ENCODE assay signal across 17 cellular contexts in genomic region chr5:1547655-1548054, GRCh38. TPM values are rescaled to one million over a fixed set of nuclear protein-coding genes. Genes with fewer than 3 reads are reported as not detected.
DNase-seq lines count a peak whose midpoint lies in the region; ATAC-seq, FAIRE-seq and TF ChIP-seq lines count a peak whose summit lies in the region.
"Had no signal": no experiment of that assay in that cellular context is flagged by ENCODE, and none has a peak within 500 bp of the region (broad histone marks: within the 10 kb centered on the region; RNA-seq: fewer than 3 reads in every experiment).

No MANE protein-coding gene starts in this region.

- peaks cover 0 to 8% of the 10 kb centered on the region in 2 experiments; a peak in 2 of 5 replicates for H3K4me1 ChIP-seq in K562 (replicated peaks in 1 of 2; ENCODE audit: control insufficient read depth in 2 of 2, insufficient read depth in 2 of 2, low read length in 2 of 2)
- peaks cover 0 to 14% (median 0%) of the 10 kb centered on the region in 6 donors for H3K4me1 ChIP-seq in spleen
- H3K4me1 ChIP-seq: Caco-2 had no signal

- H3K9ac ChIP-seq in K562 (ENCODE audit: insufficient read depth in 1 of 2, low read depth in 2 of 2, low read length in 2 of 2): no peak overlapping the region
- H3K9ac ChIP-seq: GM23248 had no signal

- intact Hi-C loops in K562 (cut with micrococcal nuclease) (no loop called here), spleen (cut with DNase I; ENCODE audit: low total_unique reads) (no loop called here)

- no peaks in the 10 kb centered on the region for H3K36me3 Mint-ChIP-seq in endothelial cell (ENCODE audit: low read depth, unreplicated experiment)
- H3K36me3 Mint-ChIP-seq: CD14-positive monocyte; CD8-positive, alpha-beta memory T cell had no signal

- H3K4me3 ChIP-seq in K562 (no peak overlapping the region), spleen (no peak overlapping the region)
- H3K4me3 ChIP-seq: A549, GM23248 had no signal

- CTCF ChIA-PET in K562 (lab: Yijun Ruan, JAX; ENCODE audit: low intra/inter-chr PET ratio): no interaction called here

- peak; percentile 10 for DNase-seq in 8988T
- peak; percentile 2 for DNase-seq in D341Med (ENCODE audit: low spot score)
- DNase-seq in K562 (ENCODE audit: extremely low read depth in 1 of 4, low spot score in 3 of 4): peak in 1 of 4 experiments; percentile 4
- DNase-seq in spleen: peak; percentile 17
- no peak for DNase-seq in NCI-H446 (lab: John Stamatoyannopoulos, UW)
- DNase-seq in NCI-H1930 (lab: John Stamatoyannopoulos, UW): no peak
- no peak for DNase-seq in RPMI8226
- DNase-seq in endothelial cell (ENCODE audit: low spot score): no peak
- DNase-seq: Caco-2; CD8-positive, alpha-beta memory T cell; DMS53 had no signal

- H3K27me3 Mint-ChIP-seq in endothelial cell (ENCODE audit: unreplicated experiment): peaks cover 13% of the 10 kb centered on the region

- peak; percentile 29 for FAIRE-seq in K562 (lab: Jason Lieb, UNC)
- FAIRE-seq: A549, GM12891, H54 had no signal

- H3K9me1 ChIP-seq in K562 (ENCODE audit: control insufficient read depth, insufficient read depth, low read length): no peaks in the 10 kb centered on the region

- ATAC-seq in K562: no peak
- ATAC-seq: A549, HCT116 had no signal

- H2AFZ ChIP-seq in K562 (ENCODE audit: low read depth, low read length): no peak overlapping the region
- H2AFZ ChIP-seq: GM23248 had no signal

- peaks cover 18% of the 10 kb centered on the region for H4K20me1 ChIP-seq in K562 (replicated peaks; ENCODE audit: control insufficient read depth, insufficient read depth, low read length)

- H3K9me3 ChIP-seq in K562 (replicated peaks; ENCODE audit: control insufficient read depth, insufficient read depth, low read depth, low read length) (no peaks in the 10 kb centered on the region), spleen (no peaks in the 10 kb centered on the region)
- H3K9me3 ChIP-seq: A549, Caco-2 had no signal

- TF ChIP-seq EP300 in K562 (IDR thresholded peaks at IDR 0.05; ENCODE audit: low read length): no peak

- H3K27me3 ChIP-seq in K562 (ENCODE audit: control insufficient read depth in 2 of 2, insufficient read depth in 2 of 2, low read length in 2 of 2) (peaks cover 54 to 73% of the 10 kb centered on the region in 2 experiments), spleen (replicated peaks in 1 of 7) (peaks cover 0 to 3% (median 0%) of the 10 kb centered on the region in 7 donors)

- no peak for TF ChIP-seq POLR2A in K562 (conservative IDR thresholded peaks at IDR 0.05)
- TF ChIP-seq POLR2A in spleen (IDR thresholded peaks at IDR 0.05): no peak

- 3% methylated on average over 5 of the region's 6 CpGs for WGBS in K562 (ENCODE audit: insufficient coverage, low coverage, missing lambda C conversion rate)
- 94 to 98% (median 95%) methylated on average over 6 of the region's 6 CpGs for WGBS in spleen, 5 donors

- no peaks in the 10 kb centered on the region for H3K9me3 Mint-ChIP-seq in endothelial cell (ENCODE audit: unreplicated experiment)
- H3K9me3 Mint-ChIP-seq: CD8-positive, alpha-beta memory T cell had no signal

- TF ChIP-seq CTCF in K562 (IDR thresholded peaks at IDR 0.05 in 2 of 3, conservative IDR thresholded peaks at IDR 0.05 in 1 of 3; ENCODE audit: insufficient read depth in 2 of 3, low read depth in 1 of 3, low read length in 3 of 3): no peak
- no peak for TF ChIP-seq CTCF in spleen (IDR thresholded peaks at IDR 0.05 in 8 of 11, conservative IDR thresholded peaks at IDR 0.05 in 3 of 11)
- no peak for TF ChIP-seq CTCF in endothelial cell (IDR thresholded peaks at IDR 0.05; ENCODE audit: unreplicated experiment)

- H3K27ac Mint-ChIP-seq in endothelial cell (ENCODE audit: unreplicated experiment): no peak overlapping the region

- in situ Hi-C loops in K562 (cut with MboI): no loop called here

- POLR2A ChIA-PET in K562 (lab: Yijun Ruan, JAX): interaction anchor here (1.2 kb wide), 1 partner anchor 11 kb away, joined by 7 read pairs; no protein-coding TSS in a partner anchor

- no peak overlapping the region for H3K4me2 ChIP-seq in K562 (ENCODE audit: insufficient read depth, low read length)
- H3K4me2 ChIP-seq: A549 had no signal

- no peaks in the 10 kb centered on the region for H3K4me1 Mint-ChIP-seq in endothelial cell (ENCODE audit: unreplicated experiment)

- H3K27ac ChIP-seq in K562 (ENCODE audit: extremely low read depth, low read depth, low read length) (no peak overlapping the region), spleen (no peak overlapping the region)
- H3K27ac ChIP-seq: GM23248 had no signal

- no peak overlapping the region for H3K4me3 Mint-ChIP-seq in endothelial cell (ENCODE audit: unreplicated experiment)
- H3K4me3 Mint-ChIP-seq: CD8-positive, alpha-beta memory T cell had no signal

- no peaks in the 10 kb centered on the region for H3K79me2 ChIP-seq in K562 (ENCODE audit: control insufficient read depth, insufficient read depth, low read length)

- TF ChIP-seq RAD21 in K562 (CRISPR knock-in tag; conservative IDR thresholded peaks at IDR 0.05 in 1 of 2, IDR thresholded peaks at IDR 0.05 in 1 of 2): no peak

- H3K36me3 ChIP-seq in K562 (ENCODE audit: control insufficient read depth, insufficient read depth, low read length) (no peaks in the 10 kb centered on the region), spleen (no peaks in the 10 kb centered on the region)

- BruUV-seq in K562 (replicated peaks; lab: Mats Ljungman, UMichigan): no TSS peak

TF ChIP-seq in K562, 482 proteins besides CTCF, POLR2A, EP300 and RAD21 (continues in another document):
- TF ChIP-seq PHF20 (IDR thresholded peaks at IDR 0.05; ENCODE audit: partially characterized antibody): no peak
- TF ChIP-seq ID3 (CRISPR knock-in tag; IDR thresholded peaks at IDR 0.05): no peak
- no peak for TF ChIP-seq ID3 (tag; IDR thresholded peaks at IDR 0.05)
- TF ChIP-seq RCOR1 (IDR thresholded peaks at IDR 0.05; ENCODE audit: borderline replicate concordance in 1 of 2, low read depth in 2 of 2, low read length in 2 of 2): no peak
- TF ChIP-seq ZBTB8A (IDR thresholded peaks at IDR 0.05; ENCODE audit: partially characterized antibody): no peak
- TF ChIP-seq ZNF695 (CRISPR knock-in tag; IDR thresholded peaks at IDR 0.05): no peak
- TF ChIP-seq REST (CRISPR knock-in tag; IDR thresholded peaks at IDR 0.05; ENCODE audit: low read depth): no peak
- TF ChIP-seq CBX1 (IDR thresholded peaks at IDR 0.05; ENCODE audit: low read depth): no peak

RNA-seq across cellular contexts. Expression of gene LPCAT1, which starts 23.9 kb away (rescaled TPM):
- 26.9 and 48.0 TPM in 2 replicates for total RNA-seq in K562 (2011; cell fraction: chromatin; rRNA removed; ENCODE audit: low replicate concordance)
- 30.5 and 38.2 TPM in 2 replicates for total RNA-seq in K562 (2011; cell fraction: nucleolus; rRNA removed)
- 24.9 and 32.4 TPM in 2 replicates for total RNA-seq in K562 (2011; cell fraction: nucleoplasm; rRNA removed)
- 13.6 and 13.9 TPM in 2 replicates for total RNA-seq in K562 (2014; rRNA removed)
- 9.2 and 11.1 TPM in 2 replicates for total RNA-seq in K562 (2014; rRNA removed; fragmentation: Illumina TruSeq; extraction: Trizol)
- total RNA-seq in K562 (2015; rRNA removed; fragmentation: Illumina TruSeq; extraction: Trizol): 15.5 and 18.4 TPM in 2 replicates
- 18.4 and 20.8 TPM in 2 replicates for total RNA-seq in K562 (2021)
- polyA plus RNA-seq in K562 (2011; rRNA removed): 17.0 and 20.6 TPM in 2 replicates
- 14.5 and 16.7 TPM in 2 replicates for polyA plus RNA-seq in K562 (2011; cell fraction: cytosol; rRNA removed)
- 32.2 and 34.4 TPM in 2 replicates for polyA plus RNA-seq in K562 (2011; cell fraction: nucleus; rRNA removed)
- polyA plus RNA-seq in K562 (2012): 10.5 and 12.5 TPM in 2 replicates
- 15.2 TPM in 2 replicates for polyA plus RNA-seq in K562 (2014; fragmentation: Illumina TruSeq; extraction: Trizol)
- under 1 TPM; 0.14 to 0.53 TPM for polyA plus RNA-seq in K562 (2014; fragmentation: Nextera tagmentation; extraction: Ambion mirVana)
- 13.1 and 14.9 TPM in 2 replicates for polyA plus RNA-seq in K562 (2014; rRNA removed)
- 10.9 and 14.5 TPM in 2 replicates for polyA minus RNA-seq in K562 (2011; rRNA and poly(A)+ RNA removed)
- polyA minus RNA-seq in K562 (2011; cell fraction: cytosol; rRNA and poly(A)+ RNA removed): 13.2 and 14.3 TPM in 2 replicates
- polyA minus RNA-seq in K562 (2011; cell fraction: nucleus; rRNA and poly(A)+ RNA removed): 9.4 and 24.4 TPM in 2 replicates
- total RNA-seq in spleen: 100 to 1,000 TPM; 126 to 322 (median 223) TPM
- 100 to 1,000 TPM in 1 of 3 donors, 10 to 100 TPM in 2; 52.2 to 123 (median 94.8) TPM for polyA plus RNA-seq in spleen
- total RNA-seq in endothelial cell (ENCODE audit: unreplicated experiment): 81.3 TPM

Comparison
In these comparisons a context has a peak if more than half of its experiments do, and no peak if none do; other contexts are left out.
1. DNase-seq: peak in 8988T (single experiment), D341Med (single experiment) and spleen (single experiment); none in NCI-H446 (0 of 2), NCI-H1930 (0 of 2), RPMI8226 (single experiment) and endothelial cell (single experiment).